17 cellular contexts compared by ENCODE assay signal in the genomic region with DNA sequence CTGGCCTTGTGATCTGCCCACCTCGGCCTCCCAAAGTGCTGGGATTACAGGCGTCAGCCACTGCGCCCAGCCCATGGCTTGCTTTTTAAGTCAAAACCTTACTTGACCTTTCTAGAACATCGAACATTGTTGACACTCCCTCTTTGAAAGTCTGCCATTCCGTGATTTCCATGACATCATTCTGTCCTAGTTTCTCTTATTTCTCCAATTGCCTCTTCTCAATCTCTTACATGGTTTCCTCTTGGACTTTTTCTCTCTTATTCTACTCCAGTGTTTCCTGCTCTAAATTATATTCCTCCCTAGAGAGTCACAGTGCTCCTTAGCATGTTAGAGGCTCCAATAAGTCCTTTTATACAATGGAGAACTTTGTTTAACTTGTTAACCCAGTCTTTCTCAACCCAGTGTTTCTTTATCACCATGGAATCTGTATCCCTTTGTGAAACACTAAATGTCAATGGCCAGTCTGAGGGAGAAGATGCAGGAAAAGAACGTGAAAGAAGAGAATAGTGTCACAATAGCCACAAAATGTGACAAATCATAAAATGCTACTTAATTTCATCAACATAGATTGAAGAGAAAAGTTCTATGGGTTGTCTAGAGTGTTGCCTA.
"Had no signal": no experiment of that assay in that cellular context is flagged by ENCODE, and none has a peak within 500 bp of the region (broad histone marks: within the 10 kb centered on the region; RNA-seq: fewer than 3 reads in every experiment).

No MANE protein-coding gene starts in this region.

- H3K36me3 Mint-ChIP-seq: activated CD4-positive, alpha-beta memory T cell treated with anti-CD3 and anti-CD28 coated beads for 36 hours; activated naive CD4-positive, alpha-beta T cell treated with anti-CD3 and anti-CD28 coated beads, Interleukin-2, amount 50 U/mL, for 72 hours; stimulated activated effector memory CD8-positive, alpha-beta T cell treated with anti-CD3 and anti-CD28 coated beads, Interleukin-12 subunit alpha, Interleukin-12 subunit beta, amount 100 ng/mL, for 72 hours had no signal

- H3K4me3 ChIP-seq: coronary artery, sigmoid colon, thyroid gland had no signal

- H3K27me3 ChIP-seq: sigmoid colon, thyroid gland had no signal

- H3K9me3 ChIP-seq: sigmoid colon, SK-N-SH, thyroid gland had no signal

- DNase-seq: activated CD4-positive, alpha-beta memory T cell treated with anti-CD3 and anti-CD28 coated beads for 36 hours; activated CD4-positive, alpha-beta T cell treated with anti-CD3 and anti-CD28 coated beads for 36 hours; activated effector memory CD4-positive, alpha-beta T cell treated with Interleukin-2 at 50 U/mL for 16 hours; activated T-cell treated with anti-CD3 and anti-CD28 coated beads, Interleukin-2, amount 50 U/mL, for 4 hours; effector CD8-positive, alpha-beta T cell; nephron progenitor cell; occipital lobe; sigmoid colon; SK-N-SH; stimulated activated CD4-positive, alpha-beta T cell treated with anti-CD3 and anti-CD28 coated beads, Interleukin-12 subunit alpha, Interleukin-12 subunit beta, amount 100 ng/mL, for 4 hours; T-helper 1 cell; thyroid gland; WERI-Rb-1 had no signal

- ATAC-seq: activated CD4-positive, alpha-beta T cell treated with anti-CD3 and anti-CD28 coated beads for 36 hours; activated naive CD4-positive, alpha-beta T cell treated with anti-CD3 and anti-CD28 coated beads, Interleukin-2, amount 50 U/mL, for 72 hours; activated T-cell treated with anti-CD3 and anti-CD28 coated beads, Interleukin-2, amount 50 U/mL, for 4 hours; stimulated activated effector memory CD8-positive, alpha-beta T cell treated with anti-CD3 and anti-CD28 coated beads, Interleukin-12 subunit alpha, Interleukin-12 subunit beta, amount 100 ng/mL, for 72 hours had no signal

- H3K4me3 Mint-ChIP-seq: activated CD4-positive, alpha-beta memory T cell treated with anti-CD3 and anti-CD28 coated beads for 36 hours; activated CD4-positive, alpha-beta T cell treated with anti-CD3 and anti-CD28 coated beads for 36 hours; activated T-cell treated with anti-CD3 and anti-CD28 coated beads, Interleukin-2, amount 50 U/mL, for 4 hours; central memory CD8-positive, alpha-beta T cell; nephron progenitor cell; stimulated activated effector memory CD8-positive, alpha-beta T cell treated with anti-CD3 and anti-CD28 coated beads, Interleukin-12 subunit alpha, Interleukin-12 subunit beta, amount 100 ng/mL, for 72 hours had no signal

- H3K27ac ChIP-seq: coronary artery, thyroid gland, WERI-Rb-1 had no signal

- H3K36me3 ChIP-seq: sigmoid colon, thyroid gland had no signal

- H3K27ac Mint-ChIP-seq: activated CD4-positive, alpha-beta memory T cell treated with anti-CD3 and anti-CD28 coated beads for 36 hours; activated CD4-positive, alpha-beta T cell treated with anti-CD3 and anti-CD28 coated beads for 36 hours; activated naive CD4-positive, alpha-beta T cell treated with anti-CD3 and anti-CD28 coated beads, Interleukin-2, amount 50 U/mL, for 72 hours; nephron progenitor cell; stimulated activated effector memory CD8-positive, alpha-beta T cell treated with anti-CD3 and anti-CD28 coated beads, Interleukin-12 subunit alpha, Interleukin-12 subunit beta, amount 100 ng/mL, for 72 hours had no signal

- H3K4me1 Mint-ChIP-seq: activated CD4-positive, alpha-beta T cell treated with anti-CD3 and anti-CD28 coated beads for 36 hours; central memory CD8-positive, alpha-beta T cell; nephron progenitor cell; stimulated activated effector memory CD8-positive, alpha-beta T cell treated with anti-CD3 and anti-CD28 coated beads, Interleukin-12 subunit alpha, Interleukin-12 subunit beta, amount 100 ng/mL, for 72 hours had no signal

- H3K9me3 Mint-ChIP-seq: activated CD4-positive, alpha-beta memory T cell treated with anti-CD3 and anti-CD28 coated beads for 36 hours; activated naive CD4-positive, alpha-beta T cell treated with anti-CD3 and anti-CD28 coated beads, Interleukin-2, amount 50 U/mL, for 72 hours; activated T-cell treated with anti-CD3 and anti-CD28 coated beads, Interleukin-2, amount 50 U/mL, for 4 hours; central memory CD8-positive, alpha-beta T cell; nephron progenitor cell; stimulated activated effector memory CD8-positive, alpha-beta T cell treated with anti-CD3 and anti-CD28 coated beads, Interleukin-12 subunit alpha, Interleukin-12 subunit beta, amount 100 ng/mL, for 72 hours had no signal

- H3K4me1 ChIP-seq: sigmoid colon, thyroid gland had no signal
